In genomic region chr3:111761309-111761795, GRCh38 we compare ENCODE assay signal across 8 cellular contexts.
A peak's percentile ranks its signal among the peaks of the same experiment; 100 is the strongest.
DNase-seq lines count a peak whose midpoint lies in the region; ATAC-seq, FAIRE-seq and TF ChIP-seq lines count a peak whose summit lies in the region.

No MANE protein-coding gene starts in this region.

- H3K36me3 ChIP-seq in endothelial cell of umbilical vein (ENCODE audit: control insufficient read depth in 2 of 2, extremely low read depth in 1 of 2, insufficient read depth in 2 of 2, low read length in 2 of 2), result no peaks in the 10 kb centered on the region

- DNase-seq in GM12865 (ENCODE audit: low read depth) (peak; percentile 1), HS-5 (ENCODE audit: low read depth) (peak; percentile 66), endothelial cell of umbilical vein (ENCODE audit: low read depth, low spot score) (peak; percentile 29), putamen (ENCODE audit: low spot score) (peak; percentile 49), NCI-H1092 (lab: John Stamatoyannopoulos, UW) (no peak)
- no peak for DNase-seq in stimulated activated naive CD4-positive, alpha-beta T cell (lab: John Stamatoyannopoulos, UW)
- no peak for DNase-seq in stimulated activated CD4-positive, alpha-beta T cell treated with anti-CD3 and anti-CD28 coated beads, Interleukin-4, amount 100 ng/mL, for 4 hours

- H3K79me2 ChIP-seq in endothelial cell of umbilical vein (ENCODE audit: control insufficient read depth, insufficient read depth, low read length), result no peaks in the 10 kb centered on the region

- H3K4me1 ChIP-seq in endothelial cell of umbilical vein (ENCODE audit: control insufficient read depth, extremely low read depth, insufficient read depth, low read length), result no peaks in the 10 kb centered on the region

- intact Hi-C loops in endothelial cell of umbilical vein (cut with micrococcal nuclease), result no loop called here

- H3K27ac ChIP-seq in endothelial cell of umbilical vein (ENCODE audit: insufficient read depth, low read depth, low read length), result no peak overlapping the region

- POLR2A ChIA-PET in endothelial cell of umbilical vein (lab: Charles Lee), result interaction anchor here (0.8 kb wide), 1 partner anchor 37 kb away, joined by 3 read pairs; no protein-coding TSS in a partner anchor

- no peaks in the 10 kb centered on the region for H3K27me3 ChIP-seq in endothelial cell of umbilical vein (ENCODE audit: control insufficient read depth in 2 of 2, insufficient read depth in 2 of 2, low read length in 2 of 2)

- no peaks in the 10 kb centered on the region for H3K9me1 ChIP-seq in endothelial cell of umbilical vein (replicated peaks; ENCODE audit: control insufficient read depth, extremely low read depth, insufficient read depth, low read length)

- no peak for ATAC-seq in HG03108 (IDR thresholded peaks at IDR 0.05; ENCODE audit: unreplicated experiment)

- H2AFZ ChIP-seq in endothelial cell of umbilical vein (ENCODE audit: low read depth, low read length), result peak overlapping the region; percentile 76

- TF ChIP-seq POLR2A in endothelial cell of umbilical vein (IDR thresholded peaks at IDR 0.05; ENCODE audit: low read depth, low read length), result no peak

- dilution Hi-C loops in endothelial cell of umbilical vein (cut with MboI; ENCODE audit: extremely low pct_ligation_motif_present, low sequenced_read_pairs), result no loop called here

- TF ChIP-seq CTCF in GM12865 (IDR thresholded peaks at IDR 0.05; ENCODE audit: insufficient read depth, low read depth, low read length, missing control alignments), result no peak
- no peak for TF ChIP-seq CTCF in endothelial cell of umbilical vein (IDR thresholded peaks at IDR 0.05; ENCODE audit: extremely low read depth in 1 of 2, insufficient read depth in 1 of 2, low read depth in 1 of 2, low read length in 2 of 2)

- H4K20me1 ChIP-seq in endothelial cell of umbilical vein (replicated peaks; ENCODE audit: control insufficient read depth, extremely low read depth, insufficient read depth, low read length), result no peaks in the 10 kb centered on the region

- no peak overlapping the region for H3K9ac ChIP-seq in endothelial cell of umbilical vein (replicated peaks; ENCODE audit: extremely low read depth, insufficient read depth, low read length)

- no peak overlapping the region for H3K4me2 ChIP-seq in endothelial cell of umbilical vein (ENCODE audit: insufficient read depth, low read length)

- no TSS peak for BruUV-seq in endothelial cell of umbilical vein (replicated peaks; lab: Mats Ljungman, UMichigan)

- CTCF ChIA-PET in endothelial cell of umbilical vein (lab: Charles Lee), result interaction anchor here (0.9 to 2.7 kb wide), 9 partner anchors 13 to 135 kb away, joined by 3 to 13 read pairs (median 4); no protein-coding TSS in a partner anchor

- H3K4me3 ChIP-seq in GM12865 (ENCODE audit: low read depth, low read length) (no peak overlapping the region), endothelial cell of umbilical vein (replicated peaks in 1 of 3; ENCODE audit: insufficient read depth in 1 of 3, low read depth in 1 of 3, low read length in 3 of 3) (no peak overlapping the region)

- no peaks in the 10 kb centered on the region for H3K9me3 ChIP-seq in endothelial cell of umbilical vein (replicated peaks; ENCODE audit: control insufficient read depth, insufficient read depth, low read length)

- FAIRE-seq in endothelial cell of umbilical vein (lab: Jason Lieb, UNC), result peak; percentile 59

TF ChIP-seq in endothelial cell of umbilical vein, 7 proteins besides CTCF, POLR2A, EP300 and RAD21:
- TF ChIP-seq JUN (IDR thresholded peaks at IDR 0.05; ENCODE audit: borderline replicate concordance, insufficient read depth, insufficient read length, low read depth) (peak; percentile 23), EZH2 (IDR thresholded peaks at IDR 0.05; ENCODE audit: borderline replicate concordance, low read depth, low read length, severe bottlenecking) (no peak), FOS (IDR thresholded peaks at IDR 0.05; ENCODE audit: borderline replicate concordance, insufficient read depth, low read length) (peak; percentile 77), POLR2AphosphoS5 (IDR thresholded peaks at IDR 0.05; ENCODE audit: insufficient read depth, low read depth, low read length) (no peak), MYC (IDR thresholded peaks at IDR 0.05; ENCODE audit: low read depth, low read length) (no peak), GATA2 (IDR thresholded peaks at IDR 0.05; ENCODE audit: insufficient read depth, insufficient read length, low read depth, low read length) (peak; percentile 65)
- TF ChIP-seq, protein P1, sequence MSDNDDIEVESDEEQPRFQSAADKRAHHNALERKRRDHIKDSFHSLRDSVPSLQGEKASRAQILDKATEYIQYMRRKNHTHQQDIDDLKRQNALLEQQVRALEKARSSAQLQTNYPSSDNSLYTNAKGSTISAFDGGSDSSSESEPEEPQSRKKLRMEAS (IDR thresholded peaks at IDR 0.05; ENCODE audit: insufficient read depth, insufficient read length), result no peak

Comparison
In these comparisons a context has a peak if more than half of its experiments do, and no peak if none do; other contexts are left out.
1. DNase-seq: peak in GM12865 (single experiment), HS-5 (single experiment), endothelial cell of umbilical vein (single experiment) and putamen (single experiment); none in NCI-H1092 (single experiment), stimulated activated naive CD4-positive, alpha-beta T cell (0 of 6) and stimulated activated CD4-positive, alpha-beta T cell treated with anti-CD3 and anti-CD28 coated beads, Interleukin-4, amount 100 ng/mL, for 4 hours (0 of 2).